2 cellular contexts compared by ENCODE assay signal in the genomic region with DNA sequence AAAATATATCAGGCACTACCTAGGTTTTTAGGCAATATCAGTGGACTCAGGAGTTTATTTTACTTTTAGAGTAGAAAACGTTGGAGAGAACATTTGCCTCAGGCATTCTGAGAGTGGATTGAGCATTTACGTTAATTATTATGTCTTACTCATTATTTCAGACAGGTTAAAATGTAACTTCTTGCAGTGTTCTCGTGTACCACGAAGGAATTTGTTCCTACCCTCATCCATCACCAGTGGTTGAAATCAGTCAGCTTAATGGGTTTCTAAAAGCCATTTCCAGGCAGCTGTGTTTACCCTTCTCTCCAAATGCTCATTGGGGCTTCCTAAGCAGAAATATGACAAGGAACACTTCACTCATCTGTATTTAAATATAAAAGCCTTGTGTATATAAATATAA.
TF ChIP-seq lines count a peak whose summit lies in the region.

No MANE protein-coding gene starts in this region.

TF ChIP-seq in HCT116, 20 proteins besides CTCF, POLR2A, EP300 and RAD21:
- no peak for TF ChIP-seq YY1 (IDR thresholded peaks at IDR 0.05; ENCODE audit: extremely low read depth, insufficient replicate concordance, low read depth, low read length)
- TF ChIP-seq SIN3A (IDR thresholded peaks at IDR 0.05; ENCODE audit: low read depth) = no peak
- TF ChIP-seq SRF (IDR thresholded peaks at IDR 0.05; ENCODE audit: low read depth) = no peak
- no peak for TF ChIP-seq JUND (IDR thresholded peaks at IDR 0.05)
- TF ChIP-seq ZNF274 (IDR thresholded peaks at IDR 0.05; ENCODE audit: low read depth, low read length) = no peak
- no peak for TF ChIP-seq REST (IDR thresholded peaks at IDR 0.05; ENCODE audit: low read depth)
- TF ChIP-seq EZH2 (IDR thresholded peaks at IDR 0.05) = no peak
- no peak for TF ChIP-seq POLR2AphosphoS5 (IDR thresholded peaks at IDR 0.05; ENCODE audit: low read depth, low read length)
- TF ChIP-seq ZFX (IDR thresholded peaks at IDR 0.05) = no peak
- TF ChIP-seq CBX3 (IDR thresholded peaks at IDR 0.05; ENCODE audit: low read depth) = no peak
- TF ChIP-seq FOSL1 (IDR thresholded peaks at IDR 0.05; ENCODE audit: low read depth) = no peak
- TF ChIP-seq CEBPB (IDR thresholded peaks at IDR 0.05; ENCODE audit: low read depth) = no peak
- TF ChIP-seq EGR1 (IDR thresholded peaks at IDR 0.05; ENCODE audit: low read depth) = no peak
- TF ChIP-seq, protein P1, sequence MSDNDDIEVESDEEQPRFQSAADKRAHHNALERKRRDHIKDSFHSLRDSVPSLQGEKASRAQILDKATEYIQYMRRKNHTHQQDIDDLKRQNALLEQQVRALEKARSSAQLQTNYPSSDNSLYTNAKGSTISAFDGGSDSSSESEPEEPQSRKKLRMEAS (IDR thresholded peaks at IDR 0.05) = no peak
- no peak for TF ChIP-seq ZBTB33 (IDR thresholded peaks at IDR 0.05; ENCODE audit: extremely low read depth, insufficient replicate concordance, low read length)
- TF ChIP-seq TCF7L2 (IDR thresholded peaks at IDR 0.05; ENCODE audit: borderline replicate concordance, extremely low read depth, insufficient read depth, insufficient read length) = no peak
- no peak for TF ChIP-seq EZH2phosphoT487 (IDR thresholded peaks at IDR 0.05; ENCODE audit: borderline replicate concordance)
- no peak for TF ChIP-seq ATF3 (IDR thresholded peaks at IDR 0.05)

TF ChIP-seq in H1, 55 proteins besides CTCF, POLR2A, EP300 and RAD21:
- TF ChIP-seq RXRA (IDR thresholded peaks at IDR 0.05; ENCODE audit: insufficient read depth, low read depth, low read length) = no peak
- no peak for TF ChIP-seq SIX5 (IDR thresholded peaks at IDR 0.05; ENCODE audit: low read depth, low read length)
- TF ChIP-seq TEAD4 (IDR thresholded peaks at IDR 0.05; ENCODE audit: low read depth, low read length) = no peak
- TF ChIP-seq, protein P2, sequence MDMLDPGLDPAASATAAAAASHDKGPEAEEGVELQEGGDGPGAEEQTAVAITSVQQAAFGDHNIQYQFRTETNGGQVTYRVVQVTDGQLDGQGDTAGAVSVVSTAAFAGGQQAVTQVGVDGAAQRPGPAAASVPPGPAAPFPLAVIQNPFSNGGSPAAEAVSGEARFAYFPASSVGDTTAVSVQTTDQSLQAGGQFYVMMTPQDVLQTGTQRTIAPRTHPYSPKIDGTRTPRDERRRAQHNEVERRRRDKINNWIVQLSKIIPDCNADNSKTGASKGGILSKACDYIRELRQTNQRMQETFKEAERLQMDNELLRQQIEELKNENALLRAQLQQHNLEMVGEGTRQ (IDR thresholded peaks at IDR 0.05; ENCODE audit: low read length) = no peak
- TF ChIP-seq BACH1 (IDR thresholded peaks at IDR 0.05; ENCODE audit: low read length) = no peak
- TF ChIP-seq BCL11A (IDR thresholded peaks at IDR 0.05; ENCODE audit: low read depth in 2 of 2, low read length in 2 of 2) = no peak
- TF ChIP-seq, protein P3, sequence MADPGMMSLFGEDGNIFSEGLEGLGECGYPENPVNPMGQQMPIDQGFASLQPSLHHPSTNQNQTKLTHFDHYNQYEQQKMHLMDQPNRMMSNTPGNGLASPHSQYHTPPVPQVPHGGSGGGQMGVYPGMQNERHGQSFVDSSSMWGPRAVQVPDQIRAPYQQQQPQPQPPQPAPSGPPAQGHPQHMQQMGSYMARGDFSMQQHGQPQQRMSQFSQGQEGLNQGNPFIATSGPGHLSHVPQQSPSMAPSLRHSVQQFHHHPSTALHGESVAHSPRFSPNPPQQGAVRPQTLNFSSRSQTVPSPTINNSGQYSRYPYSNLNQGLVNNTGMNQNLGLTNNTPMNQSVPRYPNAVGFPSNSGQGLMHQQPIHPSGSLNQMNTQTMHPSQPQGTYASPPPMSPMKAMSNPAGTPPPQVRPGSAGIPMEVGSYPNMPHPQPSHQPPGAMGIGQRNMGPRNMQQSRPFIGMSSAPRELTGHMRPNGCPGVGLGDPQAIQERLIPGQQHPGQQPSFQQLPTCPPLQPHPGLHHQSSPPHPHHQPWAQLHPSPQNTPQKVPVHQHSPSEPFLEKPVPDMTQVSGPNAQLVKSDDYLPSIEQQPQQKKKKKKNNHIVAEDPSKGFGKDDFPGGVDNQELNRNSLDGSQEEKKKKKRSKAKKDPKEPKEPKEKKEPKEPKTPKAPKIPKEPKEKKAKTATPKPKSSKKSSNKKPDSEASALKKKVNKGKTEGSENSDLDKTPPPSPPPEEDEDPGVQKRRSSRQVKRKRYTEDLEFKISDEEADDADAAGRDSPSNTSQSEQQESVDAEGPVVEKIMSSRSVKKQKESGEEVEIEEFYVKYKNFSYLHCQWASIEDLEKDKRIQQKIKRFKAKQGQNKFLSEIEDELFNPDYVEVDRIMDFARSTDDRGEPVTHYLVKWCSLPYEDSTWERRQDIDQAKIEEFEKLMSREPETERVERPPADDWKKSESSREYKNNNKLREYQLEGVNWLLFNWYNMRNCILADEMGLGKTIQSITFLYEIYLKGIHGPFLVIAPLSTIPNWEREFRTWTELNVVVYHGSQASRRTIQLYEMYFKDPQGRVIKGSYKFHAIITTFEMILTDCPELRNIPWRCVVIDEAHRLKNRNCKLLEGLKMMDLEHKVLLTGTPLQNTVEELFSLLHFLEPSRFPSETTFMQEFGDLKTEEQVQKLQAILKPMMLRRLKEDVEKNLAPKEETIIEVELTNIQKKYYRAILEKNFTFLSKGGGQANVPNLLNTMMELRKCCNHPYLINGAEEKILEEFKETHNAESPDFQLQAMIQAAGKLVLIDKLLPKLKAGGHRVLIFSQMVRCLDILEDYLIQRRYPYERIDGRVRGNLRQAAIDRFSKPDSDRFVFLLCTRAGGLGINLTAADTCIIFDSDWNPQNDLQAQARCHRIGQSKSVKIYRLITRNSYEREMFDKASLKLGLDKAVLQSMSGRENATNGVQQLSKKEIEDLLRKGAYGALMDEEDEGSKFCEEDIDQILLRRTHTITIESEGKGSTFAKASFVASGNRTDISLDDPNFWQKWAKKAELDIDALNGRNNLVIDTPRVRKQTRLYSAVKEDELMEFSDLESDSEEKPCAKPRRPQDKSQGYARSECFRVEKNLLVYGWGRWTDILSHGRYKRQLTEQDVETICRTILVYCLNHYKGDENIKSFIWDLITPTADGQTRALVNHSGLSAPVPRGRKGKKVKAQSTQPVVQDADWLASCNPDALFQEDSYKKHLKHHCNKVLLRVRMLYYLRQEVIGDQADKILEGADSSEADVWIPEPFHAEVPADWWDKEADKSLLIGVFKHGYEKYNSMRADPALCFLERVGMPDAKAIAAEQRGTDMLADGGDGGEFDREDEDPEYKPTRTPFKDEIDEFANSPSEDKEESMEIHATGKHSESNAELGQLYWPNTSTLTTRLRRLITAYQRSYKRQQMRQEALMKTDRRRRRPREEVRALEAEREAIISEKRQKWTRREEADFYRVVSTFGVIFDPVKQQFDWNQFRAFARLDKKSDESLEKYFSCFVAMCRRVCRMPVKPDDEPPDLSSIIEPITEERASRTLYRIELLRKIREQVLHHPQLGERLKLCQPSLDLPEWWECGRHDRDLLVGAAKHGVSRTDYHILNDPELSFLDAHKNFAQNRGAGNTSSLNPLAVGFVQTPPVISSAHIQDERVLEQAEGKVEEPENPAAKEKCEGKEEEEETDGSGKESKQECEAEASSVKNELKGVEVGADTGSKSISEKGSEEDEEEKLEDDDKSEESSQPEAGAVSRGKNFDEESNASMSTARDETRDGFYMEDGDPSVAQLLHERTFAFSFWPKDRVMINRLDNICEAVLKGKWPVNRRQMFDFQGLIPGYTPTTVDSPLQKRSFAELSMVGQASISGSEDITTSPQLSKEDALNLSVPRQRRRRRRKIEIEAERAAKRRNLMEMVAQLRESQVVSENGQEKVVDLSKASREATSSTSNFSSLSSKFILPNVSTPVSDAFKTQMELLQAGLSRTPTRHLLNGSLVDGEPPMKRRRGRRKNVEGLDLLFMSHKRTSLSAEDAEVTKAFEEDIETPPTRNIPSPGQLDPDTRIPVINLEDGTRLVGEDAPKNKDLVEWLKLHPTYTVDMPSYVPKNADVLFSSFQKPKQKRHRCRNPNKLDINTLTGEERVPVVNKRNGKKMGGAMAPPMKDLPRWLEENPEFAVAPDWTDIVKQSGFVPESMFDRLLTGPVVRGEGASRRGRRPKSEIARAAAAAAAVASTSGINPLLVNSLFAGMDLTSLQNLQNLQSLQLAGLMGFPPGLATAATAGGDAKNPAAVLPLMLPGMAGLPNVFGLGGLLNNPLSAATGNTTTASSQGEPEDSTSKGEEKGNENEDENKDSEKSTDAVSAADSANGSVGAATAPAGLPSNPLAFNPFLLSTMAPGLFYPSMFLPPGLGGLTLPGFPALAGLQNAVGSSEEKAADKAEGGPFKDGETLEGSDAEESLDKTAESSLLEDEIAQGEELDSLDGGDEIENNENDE (IDR thresholded peaks at IDR 0.05; ENCODE audit: insufficient replicate concordance, low read length) = no peak
- TF ChIP-seq CBX5 (IDR thresholded peaks at IDR 0.05; ENCODE audit: low read depth, low read length) = no peak
- no peak for TF ChIP-seq GABPA (IDR thresholded peaks at IDR 0.05; ENCODE audit: borderline replicate concordance, insufficient read depth, low read length)
- no peak for TF ChIP-seq JUN (IDR thresholded peaks at IDR 0.05; ENCODE audit: low read depth, low read length)
- TF ChIP-seq SIRT6 (IDR thresholded peaks at IDR 0.05; ENCODE audit: low read length) = no peak
- TF ChIP-seq RFX5 (IDR thresholded peaks at IDR 0.05; ENCODE audit: borderline replicate concordance, low read depth, low read length) = no peak
- TF ChIP-seq SP4 (IDR thresholded peaks at IDR 0.05; ENCODE audit: low read length) = no peak
- TF ChIP-seq RBBP5 (IDR thresholded peaks at IDR 0.05; ENCODE audit: borderline replicate concordance, low read depth, low read length) = no peak
- no peak for TF ChIP-seq MAFK (IDR thresholded peaks at IDR 0.05; ENCODE audit: low read depth, low read length)
- no peak for TF ChIP-seq CREB1 (IDR thresholded peaks at IDR 0.05)
- TF ChIP-seq BRCA1 (IDR thresholded peaks at IDR 0.05; ENCODE audit: low read depth, low read length) = no peak
- no peak for TF ChIP-seq ATF3 (IDR thresholded peaks at IDR 0.05; ENCODE audit: insufficient read depth, low read depth, low read length)
- TF ChIP-seq PHF8 (conservative IDR thresholded peaks at IDR 0.05; ENCODE audit: low read depth, low read length) = no peak
